16 cellular contexts compared by ENCODE assay signal in genomic region chr10:121609426-121610380, GRCh38. TPM values are rescaled to one million over a fixed set of nuclear protein-coding genes. Genes with fewer than 3 reads are reported as not detected.
DNase-seq lines count a peak whose midpoint lies in the region; ATAC-seq and TF ChIP-seq lines count a peak whose summit lies in the region.
"Had no signal": no experiment of that assay in that cellular context is flagged by ENCODE, and none has a peak within 500 bp of the region (broad histone marks: within the 10 kb centered on the region; RNA-seq: fewer than 3 reads in every experiment).

No MANE protein-coding gene starts in this region.

- peak overlapping the region in 2 of 5 experiments; percentile 4 to 73 for H3K27ac Mint-ChIP-seq in brain
- H3K27ac Mint-ChIP-seq in glutamatergic neuron (ENCODE audit: unreplicated experiment), result peak overlapping the region; percentile 69
- no peak overlapping the region for H3K27ac Mint-ChIP-seq in nephron progenitor cell
- H3K27ac Mint-ChIP-seq: H9 had no signal

- DNase-seq in glutamatergic neuron (no peak), nephron progenitor cell (no peak), superior temporal gyrus (ENCODE audit: extremely low spot score) (peak; percentile 50), NCI-H526 (lab: John Stamatoyannopoulos, UW) (no peak), retina (no peak), NOMO-1 treated with DMSO at 0.1 percent for 48 hours (lab: John Stamatoyannopoulos, UW; ENCODE audit: unreplicated experiment) (no peak)
- DNase-seq: EL, MM.1S, NCI-H1105, NCI-H187, NCI-H2171, NCI-H82, SHP77 treated with DMSO at 0.1 percent for 48 hours had no signal

- H3K9me3 Mint-ChIP-seq in brain (peaks cover 0 to 2% (median 0%) of the 10 kb centered on the region in 5 experiments), glutamatergic neuron (ENCODE audit: unreplicated experiment) (peaks cover 3% of the 10 kb centered on the region), nephron progenitor cell (no peaks in the 10 kb centered on the region)
- H3K9me3 Mint-ChIP-seq: H9 had no signal

- H3K4me3 Mint-ChIP-seq in brain (peak overlapping the region in 3 of 5 experiments; percentile 16 to 60 (median 27)), glutamatergic neuron (ENCODE audit: unreplicated experiment) (no peak overlapping the region), nephron progenitor cell (peak overlapping the region; percentile 55)

- H3K27me3 Mint-ChIP-seq in brain, result peaks cover 17% of the 10 kb centered on the region
- H3K27me3 Mint-ChIP-seq in glutamatergic neuron (ENCODE audit: unreplicated experiment), result peaks cover 8% of the 10 kb centered on the region
- peaks cover 26% of the 10 kb centered on the region for H3K27me3 Mint-ChIP-seq in nephron progenitor cell (ENCODE audit: low read depth, poor library complexity)

- no peak for ATAC-seq in GM19023 (IDR thresholded peaks at IDR 0.05; ENCODE audit: unreplicated experiment)

- H3K4me1 Mint-ChIP-seq in brain (peaks cover 39% of the 10 kb centered on the region), glutamatergic neuron (ENCODE audit: low read depth, unreplicated experiment) (peaks cover 12% of the 10 kb centered on the region), nephron progenitor cell (peaks cover 26% of the 10 kb centered on the region)

- TF ChIP-seq CTCF in brain (conservative IDR thresholded peaks at IDR 0.05) (no peak), glutamatergic neuron (IDR thresholded peaks at IDR 0.05; ENCODE audit: partially characterized antibody, unreplicated experiment) (no peak), nephron progenitor cell (IDR thresholded peaks at IDR 0.05) (no peak)

- H3K36me3 Mint-ChIP-seq in brain (no peaks in the 10 kb centered on the region), glutamatergic neuron (ENCODE audit: unreplicated experiment) (no peaks in the 10 kb centered on the region), nephron progenitor cell (ENCODE audit: low read depth) (no peaks in the 10 kb centered on the region)

RNA-seq across cellular contexts. Expression of gene FGFR2, which starts 11.5 kb away (rescaled TPM):
- 88.5 TPM for polyA plus RNA-seq in brain (ENCODE audit: insufficient read depth, low read depth, low replicate concordance)
- total RNA-seq in glutamatergic neuron (ENCODE audit: unreplicated experiment), result 7.4 TPM
